In genomic region chr2:214311031-214311533, GRCh38 we compare ENCODE assay signal across 11 cellular contexts.
DNase-seq lines count a peak whose midpoint lies in the region; ATAC-seq and TF ChIP-seq lines count a peak whose summit lies in the region.
"Had no signal": no experiment of that assay in that cellular context is flagged by ENCODE, and none has a peak within 500 bp of the region (broad histone marks: within the 10 kb centered on the region; RNA-seq: fewer than 3 reads in every experiment).

No MANE protein-coding gene starts in this region.

- no peaks in the 10 kb centered on the region for H3K79me1 ChIP-seq in mesenchymal stem cell (replicated peaks; ENCODE audit: low read length, poor library complexity, severe bottlenecking)

- H3K27me3 Mint-ChIP-seq in MCF 10A (ENCODE audit: insufficient read depth, unreplicated experiment) = no peaks in the 10 kb centered on the region

- no peak overlapping the region for H2BK5ac ChIP-seq in mesenchymal stem cell (ENCODE audit: low read depth, low read length, poor library complexity, severe bottlenecking)

- peaks cover 14% of the 10 kb centered on the region for H3K4me1 Mint-ChIP-seq in MCF 10A (ENCODE audit: insufficient read depth, unreplicated experiment)
- H3K4me1 Mint-ChIP-seq: mesothelial cell of epicardium had no signal

- no peak for TF ChIP-seq POLR2A in breast epithelium (IDR thresholded peaks at IDR 0.05)

- H2AFZ ChIP-seq in mesenchymal stem cell (ENCODE audit: low read depth, low read length) = no peak overlapping the region

- H3K36me3 ChIP-seq in breast epithelium (no peaks in the 10 kb centered on the region), RWPE2 (ENCODE audit: low read depth) (peaks cover 4% of the 10 kb centered on the region; the same call in 1 of the 2 replicates), upper lobe of right lung (no peaks in the 10 kb centered on the region), mesenchymal stem cell (ENCODE audit: control insufficient read depth in 1 of 2, insufficient read depth in 2 of 2, low read depth in 1 of 2, low read length in 2 of 2) (no peaks in the 10 kb centered on the region)

- no peak overlapping the region for H2BK120ac ChIP-seq in mesenchymal stem cell (ENCODE audit: low read depth, low read length)

- no peak overlapping the region for H3K23ac ChIP-seq in mesenchymal stem cell (ENCODE audit: low read length in 2 of 2)

- POLR2A ChIA-PET in MCF 10A (lab: Yijun Ruan, JAX) = interaction anchor here (0.7 to 1.6 kb wide), 2 partner anchors 26 to 869 kb away, joined by 3 read pairs; no protein-coding TSS in a partner anchor

- no peak overlapping the region for H4K91ac ChIP-seq in mesenchymal stem cell (ENCODE audit: low read length)

- H3K4me2 ChIP-seq in mesenchymal stem cell (ENCODE audit: low read length, poor library complexity, severe bottlenecking) = no peak overlapping the region

- H3K9me3 ChIP-seq in breast epithelium = peaks cover 0 to 5% of the 10 kb centered on the region in 2 donors
- no peaks in the 10 kb centered on the region for H3K9me3 ChIP-seq in RWPE2 (ENCODE audit: severe bottlenecking)
- H3K9me3 ChIP-seq in upper lobe of right lung = no peaks in the 10 kb centered on the region
- peaks cover 7% of the 10 kb centered on the region for H3K9me3 ChIP-seq in mesenchymal stem cell (ENCODE audit: control insufficient read depth, low read length)
- H3K9me3 ChIP-seq: testis had no signal

- no peak overlapping the region for H3K14ac ChIP-seq in mesenchymal stem cell (ENCODE audit: low read length in 2 of 2)

- H2BK12ac ChIP-seq in mesenchymal stem cell (ENCODE audit: low read length in 2 of 2) = no peak overlapping the region

- H3K27me3 ChIP-seq in breast epithelium = no peaks in the 10 kb centered on the region
- no peaks in the 10 kb centered on the region for H3K27me3 ChIP-seq in RWPE2 (ENCODE audit: insufficient read depth, poor library complexity, severe bottlenecking)
- no peaks in the 10 kb centered on the region for H3K27me3 ChIP-seq in upper lobe of right lung
- no peaks in the 10 kb centered on the region for H3K27me3 ChIP-seq in mesenchymal stem cell (ENCODE audit: control insufficient read depth in 1 of 2, insufficient read depth in 1 of 2, low read length in 2 of 2)
- H3K27me3 ChIP-seq: testis had no signal

- BruUV-seq in MCF 10A (replicated peaks; lab: Mats Ljungman, UMichigan) = no TSS peak

- H3K4me3 Mint-ChIP-seq in MCF 10A (ENCODE audit: unreplicated experiment) = no peak overlapping the region
- H3K4me3 Mint-ChIP-seq: mesothelial cell of epicardium had no signal

- peak; percentile 8 for DNase-seq in MCF 10A (ENCODE audit: unreplicated experiment)
- DNase-seq in breast epithelium (ENCODE audit: low spot score in 2 of 2) = no peak
- DNase-seq in RWPE2 (ENCODE audit: low spot score) = no peak
- DNase-seq in upper lobe of right lung = no peak
- DNase-seq in NOMO-1 (lab: John Stamatoyannopoulos, UW; ENCODE audit: unreplicated experiment in 2 of 2) = no peak
- no peak for DNase-seq in mesenchymal stem cell
- DNase-seq: activated CD4-positive, CD25-positive, alpha-beta regulatory T cell treated with anti-CD3 and anti-CD28 coated beads, Interleukin-2, amount 50 U/mL, for 72 hours had no signal

- intact Hi-C loops in MCF 10A (cut with micrococcal nuclease) (loop anchor here (5.0 kb wide), 2 partner anchors 1059 to 1611 kb away; no protein-coding TSS in a partner anchor), breast epithelium (cut with DNase I; ENCODE audit: low total_unique reads) (no loop called here), upper lobe of right lung (cut with DNase I) (no loop called here)

- no peak for TF ChIP-seq CTCF in MCF 10A (IDR thresholded peaks at IDR 0.05; ENCODE audit: unreplicated experiment)
- no peak for TF ChIP-seq CTCF in breast epithelium (IDR thresholded peaks at IDR 0.05)
- no peak for TF ChIP-seq CTCF in RWPE2 (IDR thresholded peaks at IDR 0.05; ENCODE audit: poor library complexity, severe bottlenecking)
- TF ChIP-seq CTCF in upper lobe of right lung (IDR thresholded peaks at IDR 0.05) = no peak

- H3K4me1 ChIP-seq in breast epithelium = no peaks in the 10 kb centered on the region
- H3K4me1 ChIP-seq in RWPE2 (ENCODE audit: insufficient read depth, poor library complexity, severe bottlenecking) = peaks cover 21% of the 10 kb centered on the region
- H3K4me1 ChIP-seq in upper lobe of right lung = no peaks in the 10 kb centered on the region
- H3K4me1 ChIP-seq in mesenchymal stem cell (ENCODE audit: control insufficient read depth, insufficient read depth, low read depth, low read length) = no peaks in the 10 kb centered on the region
- H3K4me1 ChIP-seq: testis had no signal

- 86% methylated on average over 7 of the region's 7 CpGs for WGBS in mesenchymal stem cell

- no peak overlapping the region for H3K27ac ChIP-seq in breast epithelium
- H3K27ac ChIP-seq in RWPE2 (ENCODE audit: poor library complexity, severe bottlenecking) = peak overlapping the region; percentile 90
- H3K27ac ChIP-seq in upper lobe of right lung = no peak overlapping the region
- no peak overlapping the region for H3K27ac ChIP-seq in mesenchymal stem cell (ENCODE audit: low read length, poor library complexity, severe bottlenecking)
- H3K27ac ChIP-seq: testis had no signal

- H3K4ac ChIP-seq in mesenchymal stem cell (ENCODE audit: low read depth in 1 of 2, low read length in 2 of 2) = no peak overlapping the region

- CTCF ChIA-PET in MCF 10A (lab: Yijun Ruan, JAX) = interaction anchor here (0.6 to 1.8 kb wide), 7 partner anchors 9 to 527 kb away, joined by 3 to 9 read pairs (median 4); no protein-coding TSS in a partner anchor

- peak overlapping the region; percentile 35 for H3K27ac Mint-ChIP-seq in MCF 10A (ENCODE audit: low read depth, unreplicated experiment)
- H3K27ac Mint-ChIP-seq: mesothelial cell of epicardium had no signal

- H3K4me3 ChIP-seq in breast epithelium (no peak overlapping the region), RWPE2 (ENCODE audit: severe bottlenecking) (no peak overlapping the region), upper lobe of right lung (no peak overlapping the region), mesenchymal stem cell (ENCODE audit: insufficient read depth in 1 of 2, low read depth in 1 of 2, low read length in 2 of 2) (no peak overlapping the region)
- H3K4me3 ChIP-seq: testis had no signal

- H3K9me3 Mint-ChIP-seq in MCF 10A (ENCODE audit: unreplicated experiment) = peaks cover 10% of the 10 kb centered on the region

- no peaks in the 10 kb centered on the region for H3K36me3 Mint-ChIP-seq in MCF 10A (ENCODE audit: insufficient read depth, unreplicated experiment)
- H3K36me3 Mint-ChIP-seq: mesothelial cell of epicardium had no signal

- no peak overlapping the region for H2BK15ac ChIP-seq in mesenchymal stem cell (ENCODE audit: low read depth, poor library complexity, severe bottlenecking)

- no peak overlapping the region for H4K8ac ChIP-seq in mesenchymal stem cell (ENCODE audit: low read length)

- H3K18ac ChIP-seq in mesenchymal stem cell (ENCODE audit: low read depth in 1 of 2, low read length in 2 of 2) = no peak overlapping the region

- no peak overlapping the region for H2AK5ac ChIP-seq in mesenchymal stem cell (ENCODE audit: low read length, severe bottlenecking)

- peak; percentile 52 for ATAC-seq in HG02870 (IDR thresholded peaks at IDR 0.05; ENCODE audit: unreplicated experiment)
- no peak for ATAC-seq in RWPE2 (ENCODE audit: low read depth)
- ATAC-seq in upper lobe of right lung = peak; percentile 17
- ATAC-seq in GM19328 (IDR thresholded peaks at IDR 0.05; ENCODE audit: unreplicated experiment) = no peak

- H3K9ac ChIP-seq in mesenchymal stem cell (ENCODE audit: low read length) = no peak overlapping the region

Comparison
In these comparisons a context has a peak if more than half of its experiments do, and no peak if none do; other contexts are left out.
1. ATAC-seq: peak in HG02870 (single experiment) and upper lobe of right lung (single experiment); none in RWPE2 (single experiment) and GM19328 (single experiment).